In genomic region chr20:34495928-34496327, GRCh38 we compare ENCODE assay signal across 24 cellular contexts.
"Had no signal": no experiment of that assay in that cellular context is flagged by ENCODE, and none has a peak within 500 bp of the region (broad histone marks: within the 10 kb centered on the region; RNA-seq: fewer than 3 reads in every experiment).

No MANE protein-coding gene starts in this region.

- H3K4me3 ChIP-seq: gastroesophageal sphincter, heart right ventricle, left ventricle myocardium inferior, upper lobe of right lung had no signal

- H3K27me3 Mint-ChIP-seq: activated naive CD8-positive, alpha-beta T cell treated with anti-CD3 and anti-CD28 coated beads for 36 hours; dendritic cell treated with granulocyte-macrophage colony-stimulating factor and Interleukin-4, amounts not matched to agents 40 ng/mL and 50 ng/mL, for 4 days had no signal

- H3K4me3 Mint-ChIP-seq: activated naive CD8-positive, alpha-beta T cell treated with anti-CD3 and anti-CD28 coated beads for 36 hours; activated T-helper 1 cell treated with anti-CD3 and anti-CD28 coated beads, Interleukin-12 subunit alpha, Interleukin-12 subunit beta, Interleukin-2, Interleukin-4 antibody, amounts not matched to agents 30 ng/mL and 10 ng/mL and 1 ng/mL, durations not matched to agents 14 hours and 24 hours and 36 hours; dendritic cell treated with granulocyte-macrophage colony-stimulating factor and Interleukin-4, amounts not matched to agents 40 ng/mL and 50 ng/mL, for 4 days; immature natural killer cell; nephron progenitor cell had no signal

- H3K27ac Mint-ChIP-seq: activated naive CD8-positive, alpha-beta T cell treated with anti-CD3 and anti-CD28 coated beads for 36 hours; activated T-helper 1 cell treated with anti-CD3 and anti-CD28 coated beads, Interleukin-12 subunit alpha, Interleukin-12 subunit beta, Interleukin-2, Interleukin-4 antibody, amounts not matched to agents 30 ng/mL and 10 ng/mL and 1 ng/mL, durations not matched to agents 14 hours and 24 hours and 36 hours; dendritic cell treated with granulocyte-macrophage colony-stimulating factor and Interleukin-4, amounts not matched to agents 40 ng/mL and 50 ng/mL, for 4 days; nephron progenitor cell had no signal

- H3K27me3 ChIP-seq: gastroesophageal sphincter, heart right ventricle, upper lobe of right lung had no signal

- H3K4me1 Mint-ChIP-seq: nephron progenitor cell had no signal

- H3K9me3 ChIP-seq: upper lobe of right lung had no signal

- H3K9me3 Mint-ChIP-seq: dendritic cell treated with granulocyte-macrophage colony-stimulating factor and Interleukin-4, amounts not matched to agents 40 ng/mL and 50 ng/mL, for 4 days had no signal

- H3K4me1 ChIP-seq: gastroesophageal sphincter, heart right ventricle, left ventricle myocardium inferior, upper lobe of right lung had no signal

- DNase-seq: activated CD4-positive, alpha-beta T cell treated with anti-CD3 and anti-CD28 coated beads for 1 hour; activated gamma-delta T cell treated with Interleukin-2 at 50 U/mL for 16 hours; activated naive CD8-positive, alpha-beta T cell treated with anti-CD3 and anti-CD28 coated beads for 36 hours; activated T-cell treated with anti-CD3 and anti-CD28 coated beads for 4 hours; amniotic stem cell; effector CD8-positive, alpha-beta T cell; heart right ventricle; immature natural killer cell; kidney glomerular epithelial cell; left ventricle myocardium inferior; mammary epithelial cell; nephron progenitor cell; occipital lobe; posterior cingulate gyrus; stimulated activated CD4-positive, alpha-beta T cell treated with anti-CD3 and anti-CD28 coated beads, Interleukin-12 subunit alpha, Interleukin-12 subunit beta, amount 100 ng/mL, for 4 hours; stimulated activated CD4-positive, alpha-beta T cell treated with anti-CD3 and anti-CD28 coated beads, Interleukin-1b, Interleukin-23, amount 100 ng/mL, for 48 hours; stimulated activated CD8-positive, alpha-beta memory T cell treated with anti-CD3 and anti-CD28 coated beads, Interleukin-4, amount 100 ng/mL, for 48 hours; stimulated activated naive CD4-positive, alpha-beta T cell; T-helper 9 cell; upper lobe of right lung; WERI-Rb-1 had no signal

- H3K27ac ChIP-seq: gastroesophageal sphincter, heart right ventricle, left ventricle myocardium inferior, upper lobe of right lung, WERI-Rb-1 had no signal
